In the genomic region with DNA sequence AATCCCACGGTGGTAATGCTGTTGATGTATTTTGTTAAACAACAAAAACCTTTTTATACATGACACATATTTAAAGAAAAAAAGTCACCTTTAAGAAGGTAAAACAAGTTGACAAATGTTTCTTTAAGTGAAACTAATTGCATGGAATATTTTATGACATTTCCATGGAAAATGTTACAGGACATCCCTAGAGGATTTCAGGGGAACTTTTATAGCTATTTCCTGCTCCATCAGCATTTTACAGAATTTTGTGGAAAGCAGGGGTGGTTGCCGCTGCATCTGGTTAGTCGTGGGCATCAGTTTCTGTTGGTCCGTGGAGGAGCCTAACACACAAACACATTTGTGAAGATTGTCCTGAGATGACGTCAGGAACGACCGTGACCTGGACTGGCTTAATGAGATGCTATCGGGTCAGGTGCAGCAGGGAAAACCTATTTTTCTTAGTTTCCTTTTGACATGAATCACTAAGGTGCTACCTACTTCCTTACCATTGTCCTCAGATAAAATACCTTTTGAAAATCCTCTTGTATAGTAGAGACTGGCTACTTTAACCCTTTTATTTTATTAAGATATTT, we compare ENCODE assay signal across 18 cellular contexts.
"Had no signal": no experiment of that assay in that cellular context is flagged by ENCODE, and none has a peak within 500 bp of the region (broad histone marks: within the 10 kb centered on the region; RNA-seq: fewer than 3 reads in every experiment).

No MANE protein-coding gene starts in this region.

- H3K9me3 Mint-ChIP-seq: dendritic cell treated with granulocyte-macrophage colony-stimulating factor and Interleukin-4, amounts not matched to agents 40 ng/mL and 50 ng/mL, for 4 days; nephron progenitor cell had no signal

- H3K27ac ChIP-seq: heart left ventricle, right atrium auricular region, stomach, thoracic aorta, uterus had no signal

- FAIRE-seq: endothelial cell of umbilical vein, small intestine had no signal

- H3K4me3 Mint-ChIP-seq: dendritic cell treated with granulocyte-macrophage colony-stimulating factor and Interleukin-4, amounts not matched to agents 40 ng/mL and 50 ng/mL, for 4 days; naive thymus-derived CD4-positive, alpha-beta T cell; nephron progenitor cell had no signal

- DNase-seq: erythroblast; foreskin melanocyte; heart left ventricle; hippocampal formation; mammary epithelial cell; naive thymus-derived CD4-positive, alpha-beta T cell; nephron progenitor cell; posterior cingulate gyrus; small intestine; stimulated activated CD4-positive, alpha-beta T cell treated with anti-CD3 and anti-CD28 coated beads, Interleukin-12 subunit alpha, Interleukin-12 subunit beta, amount 100 ng/mL, for 4 hours; stimulated activated naive CD4-positive, alpha-beta T cell; stomach; substantia nigra; uterus had no signal

- ATAC-seq: heart left ventricle; naive thymus-derived CD4-positive, alpha-beta T cell had no signal

- H3K9me3 ChIP-seq: heart left ventricle, right atrium auricular region, stomach, thoracic aorta, uterus had no signal

- H3K4me3 ChIP-seq: heart left ventricle, right atrium auricular region, stomach, thoracic aorta, uterus had no signal

- H3K4me1 ChIP-seq: right atrium auricular region, uterus had no signal

- H3K27me3 Mint-ChIP-seq: naive thymus-derived CD4-positive, alpha-beta T cell had no signal

- H3K4me1 Mint-ChIP-seq: naive thymus-derived CD4-positive, alpha-beta T cell had no signal

- H3K27me3 ChIP-seq: heart left ventricle, right atrium auricular region, stomach, uterus had no signal

- H3K36me3 ChIP-seq: heart left ventricle, right atrium auricular region, stomach, thoracic aorta, uterus had no signal

- H3K27ac Mint-ChIP-seq: dendritic cell treated with granulocyte-macrophage colony-stimulating factor and Interleukin-4, amounts not matched to agents 40 ng/mL and 50 ng/mL, for 4 days; naive thymus-derived CD4-positive, alpha-beta T cell; nephron progenitor cell had no signal
